Comparison of ENCODE assay signal across 8 cellular contexts in the genomic region with DNA sequence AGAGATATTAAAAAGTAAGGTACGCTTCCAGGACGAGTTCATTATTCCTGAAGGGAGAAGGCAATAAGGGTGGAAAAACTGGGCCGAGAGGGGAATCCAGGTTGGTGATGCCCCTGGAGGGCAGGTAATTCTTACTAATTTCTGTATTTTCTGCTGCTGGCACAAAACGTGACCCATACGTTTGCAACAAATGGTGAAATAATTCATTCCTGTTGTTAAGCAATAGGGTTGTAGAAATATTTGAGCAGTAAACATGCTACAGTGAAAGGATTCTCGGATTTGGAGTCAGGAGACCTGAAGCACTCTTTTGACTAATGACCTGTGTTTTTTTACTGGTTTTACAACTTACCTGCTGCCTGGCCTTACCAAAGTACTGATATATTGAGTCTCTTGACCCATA. TPM values are rescaled to one million over a fixed set of nuclear protein-coding genes. Genes with fewer than 3 reads are reported as not detected.
DNase-seq lines count a peak whose midpoint lies in the region; ATAC-seq, FAIRE-seq and TF ChIP-seq lines count a peak whose summit lies in the region.

No MANE protein-coding gene starts in this region.

- no peak for FAIRE-seq in bronchial epithelial cell (lab: Jason Lieb, UNC)

- no peak for ATAC-seq in heart right ventricle
- ATAC-seq in aorta (ENCODE audit: low FRiP score): no peak
- no peak for ATAC-seq in HG03442 (IDR thresholded peaks at IDR 0.05; ENCODE audit: unreplicated experiment)

- intact Hi-C loops in heart right ventricle (cut with DNase I) (loop anchor here in 7 of 10 donors (2.0 to 10.0 kb wide), 9 partner anchors 34 to 292 kb away; partner anchors contain the start of genes DDIAS (in 4 of the 7), PRCP (in 4 of the 7), PCF11 (in 3 of the 7) and RAB30 (in 2 of the 7)), cardiac septum (cut with DNase I) (loop anchor here (5.0 to 10.0 kb wide), 2 partner anchors 118 to 291 kb away; partner anchors contain the start of genes DDIAS, PRCP and RAB30), aorta (cut with DNase I) (loop anchor here (2.0 to 10.0 kb wide), 5 partner anchors 36 to 291 kb away; partner anchors contain the start of genes CCDC90B (in 2 of the 2), DDIAS (in 2 of the 2), PRCP (in 2 of the 2) and PCF11 (in 1 of the 2))

- no peaks in the 10 kb centered on the region for H3K9me3 Mint-ChIP-seq in mesothelial cell of epicardium

- H3K36me3 Mint-ChIP-seq in mesothelial cell of epicardium: peaks cover 13% of the 10 kb centered on the region

- H3K4me1 ChIP-seq in heart right ventricle (peaks cover 7 to 39% (median 30%) of the 10 kb centered on the region in 9 donors), aorta (ENCODE audit: control insufficient read depth in 1 of 2, insufficient read depth in 2 of 2, low read length in 2 of 2) (peaks cover 6 to 19% of the 10 kb centered on the region in 2 donors)

- no peaks in the 10 kb centered on the region for H3K9me3 ChIP-seq in heart right ventricle
- no peaks in the 10 kb centered on the region for H3K9me3 ChIP-seq in aorta (ENCODE audit: control insufficient read depth, low read length)

- DNase-seq in heart right ventricle (no peak), cardiac septum (ENCODE audit: low spot score) (no peak), bronchial epithelial cell (ENCODE audit: low read depth) (no peak), mesothelial cell of epicardium (ENCODE audit: low spot score in 2 of 2, unreplicated experiment in 2 of 2) (no peak), aorta (no peak), MV-4-11 (lab: John Stamatoyannopoulos, UW) (no peak), NCI-H2107 treated with DMSO at 0.1 percent for 48 hours (lab: John Stamatoyannopoulos, UW; ENCODE audit: unreplicated experiment) (no peak)

- H3K27me3 Mint-ChIP-seq in mesothelial cell of epicardium (ENCODE audit: low read depth): no peaks in the 10 kb centered on the region

- WGBS in heart right ventricle, 2 donors: 6 to 7% methylated on average over 6 of the region's 6 CpGs
- 4 to 8% methylated on average over 6 of the region's 6 CpGs for WGBS in aorta, 2 donors

- peak overlapping the region; percentile 37 to 96 (median 90) for H3K27ac ChIP-seq in heart right ventricle
- H3K27ac ChIP-seq in aorta (ENCODE audit: low read depth in 1 of 2, low read length in 2 of 2): peak overlapping the region; percentile 2 to 95

- H3K4me1 Mint-ChIP-seq in mesothelial cell of epicardium: peaks cover 26% of the 10 kb centered on the region

- H3K36me3 ChIP-seq in heart right ventricle (peaks cover 0 to 46% (median 23%) of the 10 kb centered on the region in 9 donors), bronchial epithelial cell (ENCODE audit: control insufficient read depth, insufficient read depth, low read length) (peaks cover 1% of the 10 kb centered on the region), aorta (ENCODE audit: control insufficient read depth in 1 of 2, insufficient read depth in 2 of 2, low read length in 1 of 2) (peaks cover 1 to 2% of the 10 kb centered on the region in 2 donors)

- H3K4me3 Mint-ChIP-seq in mesothelial cell of epicardium: peak overlapping the region; percentile 98

- no peak for TF ChIP-seq CTCF in heart right ventricle (IDR thresholded peaks at IDR 0.05)
- no peak for TF ChIP-seq CTCF in bronchial epithelial cell (IDR thresholded peaks at IDR 0.05; ENCODE audit: insufficient read depth, low read length, severe bottlenecking)
- no peak for TF ChIP-seq CTCF in mesothelial cell of epicardium (IDR thresholded peaks at IDR 0.05; ENCODE audit: unreplicated experiment)

- H3K4me3 ChIP-seq in heart right ventricle (peak overlapping the region; percentile 63 to 90 (median 80)), bronchial epithelial cell (ENCODE audit: low read depth, low read length) (peak overlapping the region; percentile 71), aorta (ENCODE audit: low read length in 2 of 2) (peak overlapping the region; percentile 97 to 98)

- H3K27ac Mint-ChIP-seq in mesothelial cell of epicardium: peak overlapping the region; percentile 99

- no peaks in the 10 kb centered on the region for H3K27me3 ChIP-seq in heart right ventricle
- H3K27me3 ChIP-seq in bronchial epithelial cell (ENCODE audit: control insufficient read depth, insufficient read depth, low read length): no peaks in the 10 kb centered on the region
- H3K27me3 ChIP-seq in aorta (ENCODE audit: control insufficient read depth in 1 of 2, insufficient read depth in 2 of 2, low read length in 1 of 2): no peaks in the 10 kb centered on the region

RNA-seq across cellular contexts. Expression of gene ANKRD42, which starts 0.7 kb away (rescaled TPM):
- total RNA-seq in heart right ventricle: 10 to 100 TPM in 1 of 10 donors, 1 to 10 TPM in 9; 3.7 to 10.7 (median 6.4) TPM
- 1 to 10 TPM; 2.0 to 3.3 TPM for polyA plus RNA-seq in heart right ventricle
- total RNA-seq in cardiac septum: 6.0 TPM
- total RNA-seq in bronchial epithelial cell: 4.7 and 8.3 TPM in 2 replicates
- total RNA-seq in mesothelial cell of epicardium: 6.9 to 7.8 TPM (median 7.0 TPM) in 3 replicates
- 10 to 100 TPM; 12.9 to 14.7 TPM for total RNA-seq in aorta
- 1 to 10 TPM; 3.8 to 8.6 TPM for polyA plus RNA-seq in aorta

RNA-seq across cellular contexts. Expression of gene PCF11, which starts 35.9 kb away (rescaled TPM):
- 10 to 100 TPM; 22.2 to 38.4 (median 28.7) TPM for total RNA-seq in heart right ventricle
- polyA plus RNA-seq in heart right ventricle: 10 to 100 TPM; 14.7 to 29.3 TPM
- total RNA-seq in cardiac septum: 26.6 TPM
- total RNA-seq in bronchial epithelial cell: 26.1 and 41.0 TPM in 2 replicates
- 73.2 to 77.1 TPM (median 74.2 TPM) in 3 replicates for total RNA-seq in mesothelial cell of epicardium
- 10 to 100 TPM; 65.0 to 82.3 TPM for total RNA-seq in aorta
- 10 to 100 TPM; 14.5 to 56.1 TPM for polyA plus RNA-seq in aorta
